ENCODE assay signal across 8 cellular contexts in the genomic region with DNA sequence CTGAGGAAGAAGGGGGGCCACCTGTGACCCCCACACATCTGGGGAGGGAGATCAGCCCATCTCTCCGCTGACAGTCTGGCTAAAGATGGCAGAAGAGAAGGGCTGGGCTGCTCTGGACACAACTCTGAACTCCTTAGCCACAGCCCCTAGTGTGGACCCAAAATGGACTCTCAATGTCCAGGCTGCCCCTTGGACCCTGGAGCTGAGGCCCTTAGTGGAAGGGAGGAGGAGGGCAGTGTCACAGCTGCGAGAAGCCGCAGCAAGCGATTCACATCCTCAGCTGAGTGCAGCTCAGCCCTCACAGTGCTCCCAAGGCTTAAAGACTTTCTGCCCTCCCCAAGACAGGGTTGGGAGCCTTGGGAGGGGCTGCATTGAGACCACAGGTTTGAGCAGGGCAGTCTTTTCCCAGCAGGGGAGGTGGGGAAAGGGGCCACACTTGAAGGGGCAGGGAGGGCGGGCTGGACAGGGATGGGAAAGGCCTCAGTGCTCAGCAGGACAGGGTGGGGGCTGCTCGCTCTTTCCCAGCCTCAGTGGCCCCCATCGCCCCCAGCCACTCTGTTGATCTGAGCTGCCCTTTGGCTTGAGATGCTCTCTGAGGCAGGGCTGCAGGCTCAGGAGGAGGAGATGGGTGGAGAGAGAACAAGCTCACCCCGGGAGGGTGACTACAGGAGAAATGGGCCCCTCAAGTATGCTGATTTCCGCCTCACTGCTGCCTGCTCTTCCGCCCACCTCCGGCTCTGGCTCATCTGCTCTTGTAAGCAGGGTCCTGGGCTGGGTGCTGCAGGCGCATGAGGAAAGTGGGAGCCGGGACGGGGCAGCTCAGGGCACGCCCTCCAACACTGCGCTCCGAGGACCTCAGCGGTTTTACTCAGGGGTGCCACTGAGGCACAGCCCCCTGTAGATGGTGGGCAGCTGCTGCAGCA. TPM values are rescaled to one million over a fixed set of nuclear protein-coding genes. Genes with fewer than 3 reads are reported as not detected.
DNase-seq lines count a peak whose midpoint lies in the region; ATAC-seq and TF ChIP-seq lines count a peak whose summit lies in the region.

No MANE protein-coding gene starts in this region.

- TF ChIP-seq POLR2A in body of pancreas (IDR thresholded peaks at IDR 0.05): no peak
- TF ChIP-seq POLR2A in vagina (IDR thresholded peaks at IDR 0.05): no peak
- no peak for TF ChIP-seq POLR2A in erythroblast (IDR thresholded peaks at IDR 0.05; ENCODE audit: low read length)

- H3K4me3 ChIP-seq in body of pancreas (no peak overlapping the region), vagina (no peak overlapping the region)

- TF ChIP-seq CTCF in body of pancreas (IDR thresholded peaks at IDR 0.05) (no peak), vagina (IDR thresholded peaks at IDR 0.05) (no peak)

- H3K4me1 ChIP-seq in body of pancreas (peaks cover 11% of the 10 kb centered on the region), vagina (peaks cover 59% of the 10 kb centered on the region)

- H3K9me3 Mint-ChIP-seq in naive B cell: no peaks in the 10 kb centered on the region

- peak; percentile 18 to 21 for DNase-seq in stimulated activated CD4-positive, alpha-beta T cell treated with anti-CD3 and anti-CD28 coated beads, Interleukin-2, amount 100 ng/mL, for 24 hours
- no peak for DNase-seq in stimulated activated CD4-positive, alpha-beta T cell treated with anti-CD3 and anti-CD28 coated beads, Interleukin-2, amount 100 ng/mL, for 48 hours
- DNase-seq in body of pancreas (no peak), naive B cell (no peak), vagina (ENCODE audit: extremely low spot score in 2 of 2) (no peak), erythroblast (lab: John Stamatoyannopoulos, UW) (no peak), cortex of kidney (lab: John Stamatoyannopoulos, UW) (no peak)

- peak overlapping the region in 3 of 4 donors; percentile 11 to 78 (median 71) for H3K27ac ChIP-seq in body of pancreas
- H3K27ac ChIP-seq in vagina: peak overlapping the region; percentile 83

- H3K9me3 ChIP-seq in body of pancreas (no peaks in the 10 kb centered on the region), vagina (no peaks in the 10 kb centered on the region)

- H3K27me3 Mint-ChIP-seq in naive B cell: no peaks in the 10 kb centered on the region

- intact Hi-C loops in body of pancreas (cut with DNase I): no loop called here
- intact Hi-C loops in vagina (cut with DNase I): loop anchor here (5.0 kb wide), 1 partner anchor 54 kb away; no protein-coding TSS in a partner anchor

- H3K27ac Mint-ChIP-seq in naive B cell: peak overlapping the region; percentile 10 to 95 (median 72)

- peaks cover 22 to 29% (median 23%) of the 10 kb centered on the region in 3 donors for H3K4me1 Mint-ChIP-seq in naive B cell

- H3K27me3 ChIP-seq in body of pancreas (no peaks in the 10 kb centered on the region), vagina (no peaks in the 10 kb centered on the region)

- WGBS in body of pancreas, 2 donors: 87 to 94% methylated on average over 10 to 18 of the region's 18 CpGs

- H3K36me3 ChIP-seq in body of pancreas (replicated peaks in 1 of 2; ENCODE audit: insufficient read depth in 1 of 2, low read depth in 2 of 2) (peaks cover 0 to 2% of the 10 kb centered on the region in 2 donors), vagina (no peaks in the 10 kb centered on the region)

- no peak overlapping the region for H3K4me3 Mint-ChIP-seq in naive B cell

- peaks cover 13 to 26% of the 10 kb centered on the region in 2 donors for H3K36me3 Mint-ChIP-seq in naive B cell

- no peak for ATAC-seq in body of pancreas
- no peak for ATAC-seq in naive B cell (ENCODE audit: low read depth in 2 of 2)
- ATAC-seq in HG03520 (IDR thresholded peaks at IDR 0.05; ENCODE audit: unreplicated experiment): no peak

RNA-seq across cellular contexts. Expression of a gene that starts 50.9 kb away (rescaled TPM):
- total RNA-seq in body of pancreas (10 to 100 TPM in 1 of 2 donors, 1 to 10 TPM in 1; 8.8 to 23.4 TPM), vagina (102 TPM)
- not detected for polyA plus RNA-seq in naive B cell (ENCODE audit: low read depth in 6 of 6)

Comparison
In these comparisons a context has a peak if more than half of its experiments do, and no peak if none do; other contexts are left out.
1. DNase-seq: peak in stimulated activated CD4-positive, alpha-beta T cell treated with anti-CD3 and anti-CD28 coated beads, Interleukin-2, amount 100 ng/mL, for 24 hours (2 of 2); none in stimulated activated CD4-positive, alpha-beta T cell treated with anti-CD3 and anti-CD28 coated beads, Interleukin-2, amount 100 ng/mL, for 48 hours (0 of 2), body of pancreas (0 of 4), naive B cell (single experiment), vagina (0 of 2), erythroblast (0 of 2) and cortex of kidney (single experiment).